ENCODE assay signal across 10 cellular contexts in the genomic region with DNA sequence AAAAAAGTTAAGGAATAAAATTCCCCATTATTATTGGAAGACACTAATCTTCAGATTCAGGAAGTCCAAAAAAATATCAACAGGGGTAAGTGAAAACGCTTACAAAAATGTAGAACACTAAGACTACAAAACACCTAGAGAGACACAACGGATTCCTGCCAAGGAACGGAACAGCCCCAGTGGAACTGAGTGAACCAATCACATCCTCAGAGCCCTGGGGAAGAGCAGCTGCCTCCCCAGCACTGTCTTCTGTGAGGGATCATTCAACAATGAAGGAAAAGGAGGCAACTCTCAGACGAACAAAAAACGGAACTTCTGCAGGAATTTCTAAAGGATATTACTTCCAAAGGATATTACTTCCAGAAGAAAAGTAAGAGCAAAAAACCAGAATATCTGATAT.
DNase-seq lines count a peak whose midpoint lies in the region; ATAC-seq and TF ChIP-seq lines count a peak whose summit lies in the region.
"Had no signal": no experiment of that assay in that cellular context is flagged by ENCODE, and none has a peak within 500 bp of the region (broad histone marks: within the 10 kb centered on the region; RNA-seq: fewer than 3 reads in every experiment).

No MANE protein-coding gene starts in this region.

- ATAC-seq in omental fat pad (ENCODE audit: low FRiP score) (no peak), GM21528 (IDR thresholded peaks at IDR 0.05; ENCODE audit: low FRiP score, unreplicated experiment) (no peak)

- peak overlapping the region; percentile 9 for H2AFZ ChIP-seq in osteoblast (ENCODE audit: low read length)

- peaks cover 3% of the 10 kb centered on the region for H4K20me1 ChIP-seq in osteoblast (ENCODE audit: insufficient read depth, low read length)

- H3K4me3 ChIP-seq in BE2C (ENCODE audit: low read depth, low read length), result peak overlapping the region; percentile 45
- H3K4me3 ChIP-seq in SJCRH30, result peak overlapping the region; percentile 8; the same call in 1 of the 2 replicates
- peak overlapping the region; percentile 51 for H3K4me3 ChIP-seq in epithelial cell of proximal tubule (ENCODE audit: low read depth, low read length)
- H3K4me3 ChIP-seq in osteoblast (ENCODE audit: insufficient read depth, low read length), result peak overlapping the region; percentile 14

- H3K4me1 ChIP-seq in BE2C (peaks cover 3% of the 10 kb centered on the region), SJCRH30 (no peaks in the 10 kb centered on the region), osteoblast (ENCODE audit: insufficient read depth, low read length) (peaks cover 16% of the 10 kb centered on the region)

- H3K27me3 ChIP-seq in BE2C, result no peaks in the 10 kb centered on the region
- H3K27me3 ChIP-seq in SJCRH30, result no peaks in the 10 kb centered on the region
- no peaks in the 10 kb centered on the region for H3K27me3 ChIP-seq in osteoblast (ENCODE audit: insufficient read depth, low read length)
- H3K27me3 ChIP-seq: MG63 had no signal

- H3K36me3 ChIP-seq in BE2C, result peaks cover 3% of the 10 kb centered on the region; the same call in 1 of the 2 replicates
- no peaks in the 10 kb centered on the region for H3K36me3 ChIP-seq in SJCRH30
- no peaks in the 10 kb centered on the region for H3K36me3 ChIP-seq in osteoblast (ENCODE audit: insufficient read depth, low read length)

- H3K4me2 ChIP-seq in osteoblast (ENCODE audit: insufficient read depth, low read length), result peak overlapping the region; percentile 38

- no peak for TF ChIP-seq CTCF in BE2C (IDR thresholded peaks at IDR 0.05; ENCODE audit: low read depth, low read length)
- TF ChIP-seq CTCF in epithelial cell of proximal tubule (conservative IDR thresholded peaks at IDR 0.05; ENCODE audit: low read depth, low read length), result no peak
- TF ChIP-seq CTCF in osteoblast (IDR thresholded peaks at IDR 0.05; ENCODE audit: extremely low read depth, low read depth, low read length), result no peak
- no peak for TF ChIP-seq CTCF in omental fat pad (IDR thresholded peaks at IDR 0.05)

- no peak for DNase-seq in BE2C
- DNase-seq in SJCRH30, result peak in 1 of 2 experiments; percentile 37
- DNase-seq in epithelial cell of proximal tubule (ENCODE audit: low read depth), result no peak
- peak; percentile 79 for DNase-seq in osteoblast (ENCODE audit: insufficient read length, low spot score, missing footprints)
- no peak for DNase-seq in DMS79 (lab: John Stamatoyannopoulos, UW)
- no peak for DNase-seq in omental fat pad (ENCODE audit: low spot score)
- no peak for DNase-seq in cerebellum (ENCODE audit: low spot score)
- DNase-seq: T-helper 9 cell had no signal

- peaks cover 14% of the 10 kb centered on the region for H3K79me2 ChIP-seq in osteoblast (ENCODE audit: insufficient read depth, low read length)

- H3K9me3 ChIP-seq in BE2C (no peaks in the 10 kb centered on the region), SJCRH30 (replicated peaks) (peaks cover 6% of the 10 kb centered on the region; the same call in 1 of the 2 replicates), osteoblast (ENCODE audit: low read depth, low read length) (no peaks in the 10 kb centered on the region)
- H3K9me3 ChIP-seq: MG63 had no signal

- no peak overlapping the region for H3K27ac ChIP-seq in SJCRH30
- H3K27ac ChIP-seq in osteoblast (ENCODE audit: low read depth, low read length), result no peak overlapping the region
